In genomic region chr5:65832603-65833228, GRCh38 we compare ENCODE assay signal across 24 cellular contexts.
DNase-seq lines count a peak whose midpoint lies in the region; ATAC-seq, FAIRE-seq and TF ChIP-seq lines count a peak whose summit lies in the region.
"Had no signal": no experiment of that assay in that cellular context is flagged by ENCODE, and none has a peak within 500 bp of the region (broad histone marks: within the 10 kb centered on the region; RNA-seq: fewer than 3 reads in every experiment).

No MANE protein-coding gene starts in this region.

- POLR2A ChIA-PET in HEK293 (lab: Yijun Ruan, JAX): no interaction called here

- in situ Hi-C loops in SK-MEL-5 (cut with HindIII; ENCODE audit: low pct_unique_long_range_greater_than_20kb, low sequenced_read_pairs): no loop called here

- peak; percentile 87 for DNase-seq in DMS79 treated with DMSO at 0.1 percent for 48 hours (lab: John Stamatoyannopoulos, UW)
- peak; percentile 50 for DNase-seq in SK-MEL-5 (ENCODE audit: low read depth, low spot score)
- DNase-seq in keratinocyte (ENCODE audit: low read depth, low spot score): no peak
- no peak for DNase-seq in activated naive CD8-positive, alpha-beta T cell treated with anti-CD3 and anti-CD28 coated beads, Interleukin-2, amount 50 U/mL, for 24 hours
- DNase-seq in NCI-H345 (lab: John Stamatoyannopoulos, UW): no peak
- DNase-seq: activated CD4-positive, alpha-beta T cell treated with anti-CD3 and anti-CD28 coated beads, Interleukin-2, amount 10 ng/mL, durations not matched to agents 7 days and 5 days; activated naive CD8-positive, alpha-beta T cell treated with anti-CD3 and anti-CD28 coated beads, Interleukin-2, amount 10 ng/mL, durations not matched to agents 7 days and 5 days; CD4-positive, CD25-positive, alpha-beta regulatory T cell; DMS153; H7; NCI-H2081; NCI-H774; posterior cingulate gyrus; stimulated activated CD4-positive, alpha-beta T cell treated with anti-CD3 and anti-CD28 coated beads, Interleukin-1b, Interleukin-23, amount 100 ng/mL, for 48 hours; thyroid gland had no signal

- H3K9me3 Mint-ChIP-seq in activated naive CD8-positive, alpha-beta T cell treated with anti-CD3 and anti-CD28 coated beads, Interleukin-2, amount 50 U/mL, for 24 hours: no peaks in the 10 kb centered on the region
- H3K9me3 Mint-ChIP-seq: activated CD4-positive, alpha-beta T cell treated with anti-CD3 and anti-CD28 coated beads, Interleukin-2, amount 10 ng/mL, durations not matched to agents 7 days and 5 days; activated naive CD8-positive, alpha-beta T cell treated with anti-CD3 and anti-CD28 coated beads, Interleukin-2, amount 10 ng/mL, durations not matched to agents 7 days and 5 days; activated T-helper 17 cell treated with anti-CD3 and anti-CD28 coated beads, Interleukin-2, amount 50 U/mL, for 72 hours; mesothelial cell of epicardium; nephron; stimulated activated memory B cell treated with anti-CD40 and anti-IgM and Interleukin-4, amounts not matched to agents 10 μg/mL and 1 μg/mL and 100 μg/mL, for 72 hours; T-helper 1 cell treated with Interleukin-12 subunit alpha and Interleukin-12 subunit beta and Interleukin-4 antibody, amounts not matched to agents 30 μg/mL and 1 μg/mL, for 36 hours had no signal

- H3K9me3 ChIP-seq in HEK293 (ENCODE audit: control insufficient read depth, insufficient read depth, low read depth, low read length) (no peaks in the 10 kb centered on the region), keratinocyte (ENCODE audit: control insufficient read depth, low read depth, low read length) (no peaks in the 10 kb centered on the region)
- H3K9me3 ChIP-seq: SJSA1, thyroid gland had no signal

- H3K4me1 Mint-ChIP-seq in activated naive CD8-positive, alpha-beta T cell treated with anti-CD3 and anti-CD28 coated beads, Interleukin-2, amount 50 U/mL, for 24 hours: no peaks in the 10 kb centered on the region
- H3K4me1 Mint-ChIP-seq: activated T-helper 17 cell treated with anti-CD3 and anti-CD28 coated beads, Interleukin-2, amount 50 U/mL, for 72 hours; CD4-positive, CD25-positive, alpha-beta regulatory T cell; stimulated activated memory B cell treated with anti-CD40 and anti-IgM and Interleukin-4, amounts not matched to agents 10 μg/mL and 1 μg/mL and 100 μg/mL, for 72 hours had no signal

- no peak overlapping the region for H3K27ac Mint-ChIP-seq in activated naive CD8-positive, alpha-beta T cell treated with anti-CD3 and anti-CD28 coated beads, Interleukin-2, amount 50 U/mL, for 24 hours
- H3K27ac Mint-ChIP-seq: activated CD4-positive, alpha-beta T cell treated with anti-CD3 and anti-CD28 coated beads, Interleukin-2, amount 10 ng/mL, durations not matched to agents 7 days and 5 days; activated naive CD8-positive, alpha-beta T cell treated with anti-CD3 and anti-CD28 coated beads, Interleukin-2, amount 10 ng/mL, durations not matched to agents 7 days and 5 days; activated T-helper 17 cell treated with anti-CD3 and anti-CD28 coated beads, Interleukin-2, amount 50 U/mL, for 72 hours; mesothelial cell of epicardium; nephron; stimulated activated memory B cell treated with anti-CD40 and anti-IgM and Interleukin-4, amounts not matched to agents 10 μg/mL and 1 μg/mL and 100 μg/mL, for 72 hours; T-helper 1 cell treated with Interleukin-12 subunit alpha and Interleukin-12 subunit beta and Interleukin-4 antibody, amounts not matched to agents 30 μg/mL and 1 μg/mL, for 36 hours had no signal

- dilution Hi-C loops in keratinocyte (cut with MboI; ENCODE audit: extremely low pct_ligation_motif_present, low sequenced_read_pairs): no loop called here

- no peak overlapping the region for H3K9ac ChIP-seq in keratinocyte (ENCODE audit: control insufficient read depth, extremely low read depth, insufficient read depth, low read length)

- H3K9me1 ChIP-seq in keratinocyte (ENCODE audit: control insufficient read depth, extremely low read depth, insufficient read depth, low read length): no peaks in the 10 kb centered on the region

- ATAC-seq in HG03135 (IDR thresholded peaks at IDR 0.05; ENCODE audit: unreplicated experiment): no peak
- ATAC-seq in activated naive CD8-positive, alpha-beta T cell treated with anti-CD3 and anti-CD28 coated beads, Interleukin-2, amount 50 U/mL, for 24 hours: no peak
- ATAC-seq: activated T-helper 17 cell treated with anti-CD3 and anti-CD28 coated beads, Interleukin-2, amount 50 U/mL, for 72 hours; stimulated activated memory B cell treated with anti-CD40 and anti-IgM and Interleukin-4, amounts not matched to agents 10 μg/mL and 1 μg/mL and 100 μg/mL, for 72 hours had no signal

- H3K4me3 ChIP-seq in HEK293 (ENCODE audit: low read depth, low read length): no peak overlapping the region
- H3K4me3 ChIP-seq in keratinocyte (ENCODE audit: control insufficient read depth in 2 of 3, extremely low read depth in 1 of 3, insufficient read depth in 2 of 3, low read depth in 1 of 3, low read length in 3 of 3): no peak overlapping the region
- H3K4me3 ChIP-seq: SJSA1, thyroid gland had no signal

- no peaks in the 10 kb centered on the region for H3K27me3 Mint-ChIP-seq in activated naive CD8-positive, alpha-beta T cell treated with anti-CD3 and anti-CD28 coated beads, Interleukin-2, amount 50 U/mL, for 24 hours
- H3K27me3 Mint-ChIP-seq: activated CD4-positive, alpha-beta T cell treated with anti-CD3 and anti-CD28 coated beads, Interleukin-2, amount 10 ng/mL, durations not matched to agents 7 days and 5 days; activated T-helper 17 cell treated with anti-CD3 and anti-CD28 coated beads, Interleukin-2, amount 50 U/mL, for 72 hours; CD4-positive, CD25-positive, alpha-beta regulatory T cell; stimulated activated memory B cell treated with anti-CD40 and anti-IgM and Interleukin-4, amounts not matched to agents 10 μg/mL and 1 μg/mL and 100 μg/mL, for 72 hours had no signal

- H3K36me3 Mint-ChIP-seq in activated naive CD8-positive, alpha-beta T cell treated with anti-CD3 and anti-CD28 coated beads, Interleukin-2, amount 50 U/mL, for 24 hours (ENCODE audit: low read depth): no peaks in the 10 kb centered on the region
- H3K36me3 Mint-ChIP-seq: CD4-positive, CD25-positive, alpha-beta regulatory T cell; mesothelial cell of epicardium; stimulated activated memory B cell treated with anti-CD40 and anti-IgM and Interleukin-4, amounts not matched to agents 10 μg/mL and 1 μg/mL and 100 μg/mL, for 72 hours had no signal

- no peak overlapping the region for H2AFZ ChIP-seq in keratinocyte (ENCODE audit: control insufficient read depth, low read length)

- H3K27me3 ChIP-seq in keratinocyte (ENCODE audit: control insufficient read depth, extremely low read depth, insufficient read depth, low read length): no peaks in the 10 kb centered on the region
- H3K27me3 ChIP-seq: SJSA1, thyroid gland had no signal

- no peaks in the 10 kb centered on the region for H3K79me2 ChIP-seq in keratinocyte (ENCODE audit: control insufficient read depth, insufficient read depth, low read length)

- CTCF ChIA-PET in HEK293 (lab: Yijun Ruan, JAX): no interaction called here

- peaks cover 17% of the 10 kb centered on the region for H3K4me1 ChIP-seq in HEK293 (ENCODE audit: control insufficient read depth, insufficient read depth, low read length)
- H3K4me1 ChIP-seq in keratinocyte (ENCODE audit: control insufficient read depth, extremely low read depth, insufficient read depth, low read length): peaks cover 9% of the 10 kb centered on the region
- H3K4me1 ChIP-seq: thyroid gland had no signal

- no peak overlapping the region for H3K4me3 Mint-ChIP-seq in activated naive CD8-positive, alpha-beta T cell treated with anti-CD3 and anti-CD28 coated beads, Interleukin-2, amount 50 U/mL, for 24 hours
- H3K4me3 Mint-ChIP-seq: activated CD4-positive, alpha-beta T cell treated with anti-CD3 and anti-CD28 coated beads, Interleukin-2, amount 10 ng/mL, durations not matched to agents 7 days and 5 days; activated naive CD8-positive, alpha-beta T cell treated with anti-CD3 and anti-CD28 coated beads, Interleukin-2, amount 10 ng/mL, durations not matched to agents 7 days and 5 days; activated T-helper 17 cell treated with anti-CD3 and anti-CD28 coated beads, Interleukin-2, amount 50 U/mL, for 72 hours; CD4-positive, CD25-positive, alpha-beta regulatory T cell; mesothelial cell of epicardium; nephron; stimulated activated memory B cell treated with anti-CD40 and anti-IgM and Interleukin-4, amounts not matched to agents 10 μg/mL and 1 μg/mL and 100 μg/mL, for 72 hours; T-helper 1 cell treated with Interleukin-12 subunit alpha and Interleukin-12 subunit beta and Interleukin-4 antibody, amounts not matched to agents 30 μg/mL and 1 μg/mL, for 36 hours had no signal

- H4K20me1 ChIP-seq in keratinocyte (ENCODE audit: control insufficient read depth, extremely low read depth, insufficient read depth, low read length): no peaks in the 10 kb centered on the region

- no peak for TF ChIP-seq CTCF in HEK293 (tag by site-specific recombination; IDR thresholded peaks at IDR 0.05)
- TF ChIP-seq CTCF in keratinocyte (optimal IDR thresholded peaks at IDR 0.05 in 1 of 3, IDR thresholded peaks at IDR 0.05 in 1 of 3, conservative IDR thresholded peaks at IDR 0.05 in 1 of 3; ENCODE audit: extremely low read depth in 1 of 3, insufficient read depth in 2 of 3, low read length in 3 of 3): no peak

- H3K36me3 ChIP-seq in HEK293 (ENCODE audit: control insufficient read depth in 2 of 2, insufficient read depth in 1 of 2, low read length in 2 of 2) (no peaks in the 10 kb centered on the region), keratinocyte (ENCODE audit: control insufficient read depth in 2 of 2, extremely low read depth in 1 of 2, insufficient read depth in 2 of 2, low read length in 2 of 2) (no peaks in the 10 kb centered on the region)
- H3K36me3 ChIP-seq: SJSA1, thyroid gland had no signal

- peak overlapping the region; percentile 4 for H3K4me2 ChIP-seq in keratinocyte (ENCODE audit: control insufficient read depth, extremely low read depth, insufficient read depth, low read depth, low read length)

- H3K27ac ChIP-seq in HEK293 (ENCODE audit: extremely low read depth, low read depth, low read length) (no peak overlapping the region), keratinocyte (ENCODE audit: control insufficient read depth, insufficient read depth, low read length) (no peak overlapping the region)
- H3K27ac ChIP-seq: SJSA1, thyroid gland had no signal

- peak; percentile 23 for FAIRE-seq in keratinocyte (lab: Jason Lieb, UNC)
- FAIRE-seq: frontal cortex had no signal

TF ChIP-seq in HEK293, 187 proteins besides CTCF, POLR2A, EP300 and RAD21 (continues in another document):
- TF ChIP-seq KLF17 (tag by site-specific recombination; IDR thresholded peaks at IDR 0.05): no peak
- peak; percentile 73 for TF ChIP-seq OSR2 (tag by site-specific recombination; IDR thresholded peaks at IDR 0.05)
- TF ChIP-seq FEZF1 (tag by site-specific recombination; IDR thresholded peaks at IDR 0.05): no peak

Comparison
In these comparisons a context has a peak if more than half of its experiments do, and no peak if none do; other contexts are left out.
1. DNase-seq: peak in DMS79 treated with DMSO at 0.1 percent for 48 hours (single experiment) and SK-MEL-5 (single experiment); none in keratinocyte (single experiment), activated naive CD8-positive, alpha-beta T cell treated with anti-CD3 and anti-CD28 coated beads, Interleukin-2, amount 50 U/mL, for 24 hours (single experiment) and NCI-H345 (single experiment).